In genomic region chr2:189204322-189204941, GRCh38 we compare ENCODE assay signal across 12 cellular contexts. TPM values are rescaled to one million over a fixed set of nuclear protein-coding genes. Genes with fewer than 3 reads are reported as not detected.
A peak's percentile ranks its signal among the peaks of the same experiment; 100 is the strongest.
DNase-seq lines count a peak whose midpoint lies in the region; ATAC-seq, FAIRE-seq and TF ChIP-seq lines count a peak whose summit lies in the region.
"Had no signal": no experiment of that assay in that cellular context is flagged by ENCODE, and none has a peak within 500 bp of the region (broad histone marks: within the 10 kb centered on the region; RNA-seq: fewer than 3 reads in every experiment).

No MANE protein-coding gene starts in this region.

- intact Hi-C loops in uterus (cut with DNase I; ENCODE audit: low total_unique reads): no loop called here

- no peak overlapping the region for H3K27ac ChIP-seq in uterus
- H3K27ac ChIP-seq: HL-60, ovary had no signal

- TF ChIP-seq CTCF in uterus (IDR thresholded peaks at IDR 0.05): no peak

- TF ChIP-seq POLR2A in uterus (IDR thresholded peaks at IDR 0.05): no peak

- no peaks in the 10 kb centered on the region for H3K36me3 ChIP-seq in skeletal muscle satellite cell (ENCODE audit: insufficient read depth, low read length)
- no peaks in the 10 kb centered on the region for H3K36me3 ChIP-seq in uterus
- H3K36me3 ChIP-seq: HAP-1, ovary had no signal

- peak; percentile 51 for DNase-seq in RCC 7860 (ENCODE audit: low spot score)
- DNase-seq in dedifferentiated amniotic fluid mesenchymal stem cell (ENCODE audit: extremely low spot score): peak; percentile 42
- DNase-seq in uterus: no peak
- no peak for DNase-seq in nucleus accumbens (lab: John Stamatoyannopoulos, UW)
- DNase-seq: effector memory CD8-positive, alpha-beta T cell; ovary had no signal

- peak; percentile 85 for FAIRE-seq in RCC 7860 (lab: Jason Lieb, UNC)
- FAIRE-seq: islet of Langerhans had no signal

- H3K4me1 ChIP-seq in skeletal muscle satellite cell (ENCODE audit: control insufficient read depth, insufficient read depth, low read length): peaks cover 25% of the 10 kb centered on the region
- no peaks in the 10 kb centered on the region for H3K4me1 ChIP-seq in uterus

- H3K27me3 ChIP-seq in skeletal muscle satellite cell (ENCODE audit: control insufficient read depth, insufficient read depth, low read length): no peaks in the 10 kb centered on the region
- no peaks in the 10 kb centered on the region for H3K27me3 ChIP-seq in uterus
- H3K27me3 ChIP-seq: ovary had no signal

- H3K4me3 ChIP-seq in skeletal muscle satellite cell (ENCODE audit: low read length) (no peak overlapping the region), uterus (no peak overlapping the region)
- H3K4me3 ChIP-seq: HAP-1, ovary had no signal

- H3K9ac ChIP-seq in skeletal muscle satellite cell (ENCODE audit: low read depth, low read length): peak overlapping the region; percentile 17

- H3K4me2 ChIP-seq in skeletal muscle satellite cell (ENCODE audit: low read length): peak overlapping the region; percentile 70

- no peaks in the 10 kb centered on the region for H3K9me3 ChIP-seq in skeletal muscle satellite cell (replicated peaks; ENCODE audit: low read length)
- no peaks in the 10 kb centered on the region for H3K9me3 ChIP-seq in uterus
- H3K9me3 ChIP-seq: HAP-1, ovary had no signal

- ATAC-seq in GM18868 (IDR thresholded peaks at IDR 0.05; ENCODE audit: unreplicated experiment): peak; percentile 41
- ATAC-seq in HG02981 (IDR thresholded peaks at IDR 0.05; ENCODE audit: unreplicated experiment): no peak
- ATAC-seq: effector memory CD8-positive, alpha-beta T cell had no signal

RNA-seq across cellular contexts. Expression of gene COL5A2, which starts 24.9 kb away (rescaled TPM):
- 170 and 179 TPM in 2 replicates for total RNA-seq in skeletal muscle satellite cell (2012; rRNA removed)
- 100 to 1,000 TPM in 1 of 4 donors, 10 to 100 TPM in 3; 15.0 to 908 (median 33.3) TPM for total RNA-seq in uterus

Comparison
In these comparisons a context has a peak if more than half of its experiments do, and no peak if none do; other contexts are left out.
1. DNase-seq: peak in RCC 7860 (single experiment) and dedifferentiated amniotic fluid mesenchymal stem cell (single experiment); none in uterus (0 of 2) and nucleus accumbens (0 of 56).